Comparison of ENCODE assay signal across 1 cellular context in the genomic region with DNA sequence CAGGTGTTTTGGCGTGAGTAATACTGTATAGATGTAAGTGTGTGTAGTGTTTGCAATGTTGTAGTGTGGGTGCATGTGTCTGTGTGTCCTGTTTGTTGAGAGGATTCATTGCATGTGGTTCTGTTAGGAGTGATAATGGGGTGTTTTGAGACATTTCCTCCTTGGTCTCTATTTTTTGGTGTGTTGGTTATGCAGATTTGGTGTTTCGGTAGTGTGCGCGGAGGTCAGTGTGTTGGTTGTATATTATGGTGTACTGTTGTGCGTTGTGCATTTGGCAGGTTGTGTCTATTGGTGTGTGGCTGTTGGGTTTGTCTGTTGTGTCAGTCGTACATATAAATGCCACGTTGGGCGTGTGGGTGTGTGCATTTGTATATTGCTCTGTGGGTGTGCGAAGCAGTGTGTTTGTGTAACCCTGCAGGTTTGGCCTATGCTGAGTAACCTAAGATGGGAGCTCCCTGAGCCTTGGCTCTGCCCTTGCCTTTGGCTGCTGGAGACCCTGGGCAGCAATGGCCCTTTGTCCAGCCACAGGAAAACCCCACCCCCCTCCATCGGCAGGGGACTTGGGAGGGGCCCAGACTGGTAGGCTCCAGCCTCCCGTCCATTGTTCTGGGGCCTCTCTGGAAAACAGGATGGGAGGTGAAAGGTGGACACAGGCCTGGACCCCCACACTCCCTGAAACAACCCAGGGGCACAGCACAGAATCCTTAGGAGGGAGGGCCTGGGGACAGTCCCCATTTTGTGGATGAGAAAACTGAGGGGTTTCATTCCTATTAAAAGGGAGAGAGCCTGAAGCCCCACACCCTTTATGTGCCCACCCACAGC.
TF ChIP-seq lines count a peak whose summit lies in the region.

No MANE protein-coding gene starts in this region.

TF ChIP-seq in HepG2, 621 proteins besides CTCF, POLR2A, EP300 and RAD21 (continued from another document and continues in another):
- TF ChIP-seq, protein P1, sequence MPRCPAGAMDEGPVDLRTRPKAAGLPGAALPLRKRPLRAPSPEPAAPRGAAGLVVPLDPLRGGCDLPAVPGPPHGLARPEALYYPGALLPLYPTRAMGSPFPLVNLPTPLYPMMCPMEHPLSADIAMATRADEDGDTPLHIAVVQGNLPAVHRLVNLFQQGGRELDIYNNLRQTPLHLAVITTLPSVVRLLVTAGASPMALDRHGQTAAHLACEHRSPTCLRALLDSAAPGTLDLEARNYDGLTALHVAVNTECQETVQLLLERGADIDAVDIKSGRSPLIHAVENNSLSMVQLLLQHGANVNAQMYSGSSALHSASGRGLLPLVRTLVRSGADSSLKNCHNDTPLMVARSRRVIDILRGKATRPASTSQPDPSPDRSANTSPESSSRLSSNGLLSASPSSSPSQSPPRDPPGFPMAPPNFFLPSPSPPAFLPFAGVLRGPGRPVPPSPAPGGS (CRISPR knock-in tag; IDR thresholded peaks at IDR 0.05), result peak; percentile 22; the same call in 1 of the 2 replicates
- TF ChIP-seq, protein P2, sequence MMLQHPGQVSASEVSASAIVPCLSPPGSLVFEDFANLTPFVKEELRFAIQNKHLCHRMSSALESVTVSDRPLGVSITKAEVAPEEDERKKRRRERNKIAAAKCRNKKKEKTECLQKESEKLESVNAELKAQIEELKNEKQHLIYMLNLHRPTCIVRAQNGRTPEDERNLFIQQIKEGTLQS (CRISPR knock-in tag; IDR thresholded peaks at IDR 0.05), result no peak
- TF ChIP-seq HDAC1 (CRISPR knock-in tag; IDR thresholded peaks at IDR 0.05) (peak; percentile 35; the same call in 1 of the 2 replicates), IRF2 (CRISPR knock-in tag; IDR thresholded peaks at IDR 0.05) (peak; percentile 58; the same call in 1 of the 2 replicates), ZNF75D (CRISPR knock-in tag; IDR thresholded peaks at IDR 0.05; ENCODE audit: borderline replicate concordance) (no peak), ZNF800 (CRISPR knock-in tag; IDR thresholded peaks at IDR 0.05) (no peak), MAFK (conservative IDR thresholded peaks at IDR 0.05 in 1 of 2, IDR thresholded peaks at IDR 0.05 in 1 of 2; ENCODE audit: low read length in 2 of 2) (no peak), SIN3A (IDR thresholded peaks at IDR 0.05; ENCODE audit: borderline replicate concordance, low read depth, low read length) (0 out of 2 replicates have a peak, but pooled peaks have one; percentile 37), ZNF670 (CRISPR knock-in tag; IDR thresholded peaks at IDR 0.05; ENCODE audit: borderline replicate concordance) (no peak), CBX1 (IDR thresholded peaks at IDR 0.05; ENCODE audit: low read depth) (peak; percentile 76), MAFG (CRISPR knock-in tag; IDR thresholded peaks at IDR 0.05) (no peak), ZNF788 (CRISPR knock-in tag; IDR thresholded peaks at IDR 0.05; ENCODE audit: borderline replicate concordance) (no peak), MATR3 (CRISPR knock-in tag; IDR thresholded peaks at IDR 0.05) (no peak), IKZF5 (CRISPR knock-in tag; IDR thresholded peaks at IDR 0.05) (peak; percentile 78), ZNF549 (CRISPR knock-in tag; IDR thresholded peaks at IDR 0.05) (no peak), ZNF609 (CRISPR knock-in tag; IDR thresholded peaks at IDR 0.05; ENCODE audit: borderline replicate concordance) (peak; percentile 89), ZNF232 (CRISPR knock-in tag; IDR thresholded peaks at IDR 0.05; ENCODE audit: borderline replicate concordance) (no peak; the same call in 1 of the 2 replicates), SKI (IDR thresholded peaks at IDR 0.05; ENCODE audit: partially characterized antibody) (no peak), ZNF468 (CRISPR knock-in tag; IDR thresholded peaks at IDR 0.05) (no peak), KLF16 (CRISPR knock-in tag; IDR thresholded peaks at IDR 0.05) (peak in 1 of 2 experiments; percentile 75; a peak in 2 of 4 replicates), ZZZ3 (CRISPR knock-in tag; IDR thresholded peaks at IDR 0.05; ENCODE audit: borderline replicate concordance) (0 out of 2 replicates have a peak, but pooled peaks have one; percentile 34), GABPB1 (CRISPR knock-in tag; IDR thresholded peaks at IDR 0.05) (peak; percentile 34; the same call in 1 of the 2 replicates), ATM (IDR thresholded peaks at IDR 0.05; ENCODE audit: borderline replicate concordance) (no peak), ZNF20 (CRISPR knock-in tag; IDR thresholded peaks at IDR 0.05) (no peak; the same call in 1 of the 2 replicates), GRHL1 (CRISPR knock-in tag; conservative IDR thresholded peaks at IDR 0.05) (no peak), CAMTA2 (CRISPR knock-in tag; IDR thresholded peaks at IDR 0.05; ENCODE audit: borderline replicate concordance) (no peak), SMAD3 (CRISPR knock-in tag; IDR thresholded peaks at IDR 0.05) (no peak), ZNF574 (CRISPR knock-in tag; IDR thresholded peaks at IDR 0.05) (peak; percentile 67; the same call in 1 of the 2 replicates)
- TF ChIP-seq, protein P3, sequence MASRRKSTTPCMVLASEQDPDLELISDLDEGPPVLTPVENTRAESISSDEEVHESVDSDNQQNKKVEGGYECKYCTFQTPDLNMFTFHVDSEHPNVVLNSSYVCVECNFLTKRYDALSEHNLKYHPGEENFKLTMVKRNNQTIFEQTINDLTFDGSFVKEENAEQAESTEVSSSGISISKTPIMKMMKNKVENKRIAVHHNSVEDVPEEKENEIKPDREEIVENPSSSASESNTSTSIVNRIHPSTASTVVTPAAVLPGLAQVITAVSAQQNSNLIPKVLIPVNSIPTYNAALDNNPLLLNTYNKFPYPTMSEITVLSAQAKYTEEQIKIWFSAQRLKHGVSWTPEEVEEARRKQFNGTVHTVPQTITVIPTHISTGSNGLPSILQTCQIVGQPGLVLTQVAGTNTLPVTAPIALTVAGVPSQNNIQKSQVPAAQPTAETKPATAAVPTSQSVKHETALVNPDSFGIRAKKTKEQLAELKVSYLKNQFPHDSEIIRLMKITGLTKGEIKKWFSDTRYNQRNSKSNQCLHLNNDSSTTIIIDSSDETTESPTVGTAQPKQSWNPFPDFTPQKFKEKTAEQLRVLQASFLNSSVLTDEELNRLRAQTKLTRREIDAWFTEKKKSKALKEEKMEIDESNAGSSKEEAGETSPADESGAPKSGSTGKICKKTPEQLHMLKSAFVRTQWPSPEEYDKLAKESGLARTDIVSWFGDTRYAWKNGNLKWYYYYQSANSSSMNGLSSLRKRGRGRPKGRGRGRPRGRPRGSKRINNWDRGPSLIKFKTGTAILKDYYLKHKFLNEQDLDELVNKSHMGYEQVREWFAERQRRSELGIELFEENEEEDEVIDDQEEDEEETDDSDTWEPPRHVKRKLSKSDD (CRISPR knock-in tag; IDR thresholded peaks at IDR 0.05; ENCODE audit: low read depth), result no peak
- TF ChIP-seq, protein P4, sequence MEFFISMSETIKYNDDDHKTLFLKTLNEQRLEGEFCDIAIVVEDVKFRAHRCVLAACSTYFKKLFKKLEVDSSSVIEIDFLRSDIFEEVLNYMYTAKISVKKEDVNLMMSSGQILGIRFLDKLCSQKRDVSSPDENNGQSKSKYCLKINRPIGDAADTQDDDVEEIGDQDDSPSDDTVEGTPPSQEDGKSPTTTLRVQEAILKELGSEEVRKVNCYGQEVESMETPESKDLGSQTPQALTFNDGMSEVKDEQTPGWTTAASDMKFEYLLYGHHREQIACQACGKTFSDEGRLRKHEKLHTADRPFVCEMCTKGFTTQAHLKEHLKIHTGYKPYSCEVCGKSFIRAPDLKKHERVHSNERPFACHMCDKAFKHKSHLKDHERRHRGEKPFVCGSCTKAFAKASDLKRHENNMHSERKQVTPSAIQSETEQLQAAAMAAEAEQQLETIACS (CRISPR knock-in tag; IDR thresholded peaks at IDR 0.05), result no peak; the same call in 1 of the 2 replicates
